In genomic region chr14:105418269-105419054, GRCh38 we compare ENCODE assay signal across 1 cellular context.
TF ChIP-seq lines count a peak whose summit lies in the region.

No MANE protein-coding gene starts in this region.

TF ChIP-seq in GM23338, 12 proteins besides CTCF, POLR2A, EP300 and RAD21 (continued from another document):
- TF ChIP-seq ZNF462 (CRISPR knock-in tag; IDR thresholded peaks at IDR 0.05) (no peak), ZNF114 (CRISPR knock-in tag; IDR thresholded peaks at IDR 0.05) (no peak), STAT1 (IDR thresholded peaks at IDR 0.05; ENCODE audit: unreplicated experiment) (no peak), CREB1 (CRISPR knock-in tag; IDR thresholded peaks at IDR 0.05; ENCODE audit: low read depth) (no peak), NANOG (IDR thresholded peaks at IDR 0.05; ENCODE audit: borderline replicate concordance) (no peak), EZH2phosphoT487 (IDR thresholded peaks at IDR 0.05; ENCODE audit: unreplicated experiment) (no peak)
- TF ChIP-seq, protein P1, sequence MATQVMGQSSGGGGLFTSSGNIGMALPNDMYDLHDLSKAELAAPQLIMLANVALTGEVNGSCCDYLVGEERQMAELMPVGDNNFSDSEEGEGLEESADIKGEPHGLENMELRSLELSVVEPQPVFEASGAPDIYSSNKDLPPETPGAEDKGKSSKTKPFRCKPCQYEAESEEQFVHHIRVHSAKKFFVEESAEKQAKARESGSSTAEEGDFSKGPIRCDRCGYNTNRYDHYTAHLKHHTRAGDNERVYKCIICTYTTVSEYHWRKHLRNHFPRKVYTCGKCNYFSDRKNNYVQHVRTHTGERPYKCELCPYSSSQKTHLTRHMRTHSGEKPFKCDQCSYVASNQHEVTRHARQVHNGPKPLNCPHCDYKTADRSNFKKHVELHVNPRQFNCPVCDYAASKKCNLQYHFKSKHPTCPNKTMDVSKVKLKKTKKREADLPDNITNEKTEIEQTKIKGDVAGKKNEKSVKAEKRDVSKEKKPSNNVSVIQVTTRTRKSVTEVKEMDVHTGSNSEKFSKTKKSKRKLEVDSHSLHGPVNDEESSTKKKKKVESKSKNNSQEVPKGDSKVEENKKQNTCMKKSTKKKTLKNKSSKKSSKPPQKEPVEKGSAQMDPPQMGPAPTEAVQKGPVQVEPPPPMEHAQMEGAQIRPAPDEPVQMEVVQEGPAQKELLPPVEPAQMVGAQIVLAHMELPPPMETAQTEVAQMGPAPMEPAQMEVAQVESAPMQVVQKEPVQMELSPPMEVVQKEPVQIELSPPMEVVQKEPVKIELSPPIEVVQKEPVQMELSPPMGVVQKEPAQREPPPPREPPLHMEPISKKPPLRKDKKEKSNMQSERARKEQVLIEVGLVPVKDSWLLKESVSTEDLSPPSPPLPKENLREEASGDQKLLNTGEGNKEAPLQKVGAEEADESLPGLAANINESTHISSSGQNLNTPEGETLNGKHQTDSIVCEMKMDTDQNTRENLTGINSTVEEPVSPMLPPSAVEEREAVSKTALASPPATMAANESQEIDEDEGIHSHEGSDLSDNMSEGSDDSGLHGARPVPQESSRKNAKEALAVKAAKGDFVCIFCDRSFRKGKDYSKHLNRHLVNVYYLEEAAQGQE (IDR thresholded peaks at IDR 0.05; ENCODE audit: unreplicated experiment): no peak
TF ChIP-seq in GM23338: peak in this region for 0.
